24 cellular contexts compared by ENCODE assay signal in the genomic region with DNA sequence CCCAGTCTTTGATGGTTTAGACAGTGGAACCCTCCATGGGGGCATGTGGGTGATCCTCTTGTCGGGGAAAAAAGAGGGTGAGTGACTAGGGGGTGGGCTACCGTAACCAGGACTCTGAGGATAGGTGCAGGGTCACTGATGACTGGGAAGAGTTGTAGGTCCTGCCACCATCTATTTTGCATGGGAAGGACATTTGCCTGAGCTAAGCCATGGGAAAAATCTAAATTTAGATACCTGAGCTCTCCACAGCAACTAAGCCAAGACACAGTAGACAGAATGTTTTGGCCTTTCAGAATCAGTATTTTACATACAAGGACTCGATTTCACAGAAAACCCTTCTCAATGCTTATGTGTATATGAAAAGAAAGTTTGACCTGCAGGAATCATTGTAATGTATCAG. TPM values are rescaled to one million over a fixed set of nuclear protein-coding genes. Genes with fewer than 3 reads are reported as not detected.
DNase-seq lines count a peak whose midpoint lies in the region; ATAC-seq and TF ChIP-seq lines count a peak whose summit lies in the region.
"Had no signal": no experiment of that assay in that cellular context is flagged by ENCODE, and none has a peak within 500 bp of the region (broad histone marks: within the 10 kb centered on the region; RNA-seq: fewer than 3 reads in every experiment).

No MANE protein-coding gene starts in this region.

- TF ChIP-seq CTCF in Peyer's patch (IDR thresholded peaks at IDR 0.05) (no peak), uterus (IDR thresholded peaks at IDR 0.05) (no peak)
- TF ChIP-seq CTCF in CD4-positive, alpha-beta T cell (IDR thresholded peaks at IDR 0.05): no peak

- ATAC-seq in Right ventricle myocardium inferior (peak; percentile 58), right cardiac atrium (peak; percentile 55 to 63)
- ATAC-seq in activated CD4-positive, CD25-positive, alpha-beta regulatory T cell treated with anti-CD3 and anti-CD28 coated beads, Interleukin-2, amount 50 U/mL, for 24 hours: no peak
- no peak for ATAC-seq in CD4-positive, alpha-beta T cell (ENCODE audit: poor library complexity)
- ATAC-seq: CD8-positive, alpha-beta T cell had no signal

- H3K4me1 ChIP-seq in right cardiac atrium (ENCODE audit: control insufficient read depth, insufficient read depth, low read length) (peaks cover 9% of the 10 kb centered on the region), skeletal muscle tissue (ENCODE audit: control insufficient read depth in 3 of 3, insufficient read depth in 3 of 3, low read length in 3 of 3) (peaks cover 59 to 63% (median 62%) of the 10 kb centered on the region in 3 donors), Peyer's patch (no peaks in the 10 kb centered on the region), uterus (no peaks in the 10 kb centered on the region)

- WGBS in right cardiac atrium: 76% methylated on average over 3 of the region's 3 CpGs

- H3K4me3 ChIP-seq in right cardiac atrium (ENCODE audit: low read length): no peak overlapping the region
- H3K4me3 ChIP-seq in skeletal muscle tissue (ENCODE audit: low read length in 3 of 3): peak overlapping the region; percentile 1 to 15 (median 3)
- no peak overlapping the region for H3K4me3 ChIP-seq in Peyer's patch
- no peak overlapping the region for H3K4me3 ChIP-seq in uterus
- H3K4me3 ChIP-seq: BLaER1 treated with 17β-estradiol and CSF1 and Interleukin-3, amounts not matched to agents 10 nM and 100 nM; SJCRH30 had no signal

- no peaks in the 10 kb centered on the region for H3K9me3 ChIP-seq in right cardiac atrium (ENCODE audit: control insufficient read depth, low read length)
- no peaks in the 10 kb centered on the region for H3K9me3 ChIP-seq in skeletal muscle tissue (ENCODE audit: control insufficient read depth in 3 of 3, low read length in 3 of 3)
- H3K9me3 ChIP-seq in Peyer's patch: no peaks in the 10 kb centered on the region
- no peaks in the 10 kb centered on the region for H3K9me3 ChIP-seq in uterus
- no peaks in the 10 kb centered on the region for H3K9me3 ChIP-seq in CD4-positive, alpha-beta T cell (ENCODE audit: control insufficient read depth, low read length)
- H3K9me3 ChIP-seq: SJCRH30 had no signal

- POLR2A ChIA-PET in CD4-positive, alpha-beta T cell (lab: Charles Lee): no interaction called here

- no peak overlapping the region for H3K27ac Mint-ChIP-seq in CD4-positive, alpha-beta T cell
- H3K27ac Mint-ChIP-seq: CD8-positive, alpha-beta T cell had no signal

- CTCF ChIA-PET in CD4-positive, alpha-beta T cell (lab: Charles Lee): no interaction called here

- intact Hi-C loops in Right ventricle myocardium inferior (cut with DNase I): no loop called here
- intact Hi-C loops in cardiac septum (cut with DNase I): no loop called here
- intact Hi-C loops in right cardiac atrium (cut with DNase I): no loop called here
- intact Hi-C loops in uterus (cut with DNase I; ENCODE audit: low total_unique reads): no loop called here
- intact Hi-C loops in CD4-positive, alpha-beta T cell (cut with DNase I, micrococcal nuclease): no loop called here

- H3K27ac ChIP-seq in right cardiac atrium (ENCODE audit: low read length) (no peak overlapping the region), skeletal muscle tissue (ENCODE audit: low read depth, low read length) (peak overlapping the region; percentile 67), Peyer's patch (no peak overlapping the region), uterus (no peak overlapping the region)
- H3K27ac ChIP-seq in CD4-positive, alpha-beta T cell (ENCODE audit: low read depth, low read length): no peak overlapping the region
- H3K27ac ChIP-seq: BLaER1 treated with 17β-estradiol and CSF1 and Interleukin-3, amounts not matched to agents 10 nM and 100 nM; KMS-11; SJCRH30 had no signal

- peak overlapping the region in 1 of 3 donors; percentile 47 for H3K9ac ChIP-seq in skeletal muscle tissue (ENCODE audit: low read depth in 1 of 3, low read length in 3 of 3)
- H3K9ac ChIP-seq: BLaER1 treated with 17β-estradiol and CSF1 and Interleukin-3, amounts not matched to agents 10 nM and 100 nM; KMS-11 had no signal

- peaks cover 11% of the 10 kb centered on the region for H3K9me3 Mint-ChIP-seq in CD4-positive, alpha-beta T cell
- H3K9me3 Mint-ChIP-seq: CD8-positive, alpha-beta T cell had no signal

- no peaks in the 10 kb centered on the region for H3K36me3 Mint-ChIP-seq in CD4-positive, alpha-beta T cell (ENCODE audit: low read depth)
- H3K36me3 Mint-ChIP-seq: CD8-positive, alpha-beta T cell had no signal

- H3K4me3 Mint-ChIP-seq in CD4-positive, alpha-beta T cell: no peak overlapping the region
- H3K4me3 Mint-ChIP-seq: CD8-positive, alpha-beta T cell had no signal

- DNase-seq in Right ventricle myocardium inferior (ENCODE audit: missing footprints) (no peak), cardiac septum (ENCODE audit: low spot score) (no peak), right cardiac atrium (no peak), Peyer's patch (no peak), uterus (no peak)
- DNase-seq in CD4-positive, alpha-beta T cell: no peak
- DNase-seq: 8988T; CD8-positive, alpha-beta T cell; DMS53; GDM1; GOT3; HCEC 1CT; NCI-H1092 treated with DMSO at 0.1 percent for 48 hours; NCI-H1436 treated with DMSO at 0.1 percent for 48 hours; NCI-H2029; NCI-H226; NCI-H510A treated with DMSO at 0.1 percent for 48 hours; NCI-H774; NK-92 treated with Interleukin-12 subunit alpha and Interleukin-12 subunit beta, amount 100 ng/mL, for 24 hours; SJCRH30 had no signal

- no peaks in the 10 kb centered on the region for H3K27me3 ChIP-seq in right cardiac atrium (ENCODE audit: control insufficient read depth, insufficient read depth)
- no peaks in the 10 kb centered on the region for H3K27me3 ChIP-seq in skeletal muscle tissue (ENCODE audit: control insufficient read depth in 3 of 3, insufficient read depth in 3 of 3, low read length in 3 of 3)
- H3K27me3 ChIP-seq in Peyer's patch: no peaks in the 10 kb centered on the region
- H3K27me3 ChIP-seq in uterus: no peaks in the 10 kb centered on the region
- no peaks in the 10 kb centered on the region for H3K27me3 ChIP-seq in CD4-positive, alpha-beta T cell (ENCODE audit: control insufficient read depth, insufficient read depth, low read length)
- H3K27me3 ChIP-seq: BLaER1 treated with 17β-estradiol and CSF1 and Interleukin-3, amounts not matched to agents 10 nM and 100 nM; SJCRH30 had no signal

- peaks cover 7% of the 10 kb centered on the region for H3K27me3 Mint-ChIP-seq in CD4-positive, alpha-beta T cell

- TF ChIP-seq POLR2A in Peyer's patch (IDR thresholded peaks at IDR 0.05): no peak
- TF ChIP-seq POLR2A in uterus (IDR thresholded peaks at IDR 0.05): no peak

- H3K36me3 ChIP-seq in skeletal muscle tissue (ENCODE audit: control insufficient read depth in 3 of 3, insufficient read depth in 3 of 3, low read length in 3 of 3) (no peaks in the 10 kb centered on the region), Peyer's patch (no peaks in the 10 kb centered on the region), uterus (no peaks in the 10 kb centered on the region)
- H3K36me3 ChIP-seq: BLaER1 treated with 17β-estradiol and CSF1 and Interleukin-3, amounts not matched to agents 10 nM and 100 nM had no signal

- no peaks in the 10 kb centered on the region for H3K4me1 Mint-ChIP-seq in CD4-positive, alpha-beta T cell (ENCODE audit: low read depth)

RNA-seq across cellular contexts. Expression of gene KIAA1217, which starts 52.7 kb away (rescaled TPM):
- total RNA-seq in Right ventricle myocardium inferior (45.0 TPM), cardiac septum (24.0 TPM), right cardiac atrium (10 to 100 TPM; 27.1 to 43.6 (median 31.5) TPM), skeletal muscle tissue (16.2 TPM), Peyer's patch (100 to 1,000 TPM in 1 of 4 donors, 10 to 100 TPM in 3; 46.9 to 108 (median 61.5) TPM), uterus (10 to 100 TPM in 2 of 4 donors, 1 to 10 TPM in 2; 3.5 to 38.2 (median 11.6) TPM)
- polyA plus RNA-seq in right cardiac atrium: 14.6 TPM
- total RNA-seq in CD4-positive, alpha-beta T cell: not detected

Comparison
In these comparisons a context has a peak if more than half of its experiments do, and no peak if none do; other contexts are left out.
1. ATAC-seq: peak in Right ventricle myocardium inferior (single experiment) and right cardiac atrium (2 of 2); none in activated CD4-positive, CD25-positive, alpha-beta regulatory T cell treated with anti-CD3 and anti-CD28 coated beads, Interleukin-2, amount 50 U/mL, for 24 hours (0 of 2) and CD4-positive, alpha-beta T cell (single experiment).
2. H3K4me3 ChIP-seq: peak in skeletal muscle tissue (3 of 3); none in right cardiac atrium (single experiment), Peyer's patch (0 of 4) and uterus (0 of 2).
3. RNA of gene KIAA1217, which starts 52.7 kb away (total RNA-seq): 46.9 to 108 TPM in Peyer's patch, 45.0 TPM in Right ventricle myocardium inferior (single experiment), 27.1 to 43.6 TPM in right cardiac atrium, 24.0 TPM in cardiac septum (single experiment), 3.5 to 38.2 TPM in uterus and 16.2 TPM in skeletal muscle tissue (single experiment); not detected in CD4-positive, alpha-beta T cell; every median in the first group is over 4 times any median in the second.